In genomic region chr2:183192343-183192742, GRCh38 we compare ENCODE assay signal across 27 cellular contexts.
"Had no signal": no experiment of that assay in that cellular context is flagged by ENCODE, and none has a peak within 500 bp of the region (broad histone marks: within the 10 kb centered on the region; RNA-seq: fewer than 3 reads in every experiment).

No MANE protein-coding gene starts in this region.

- H3K36me3 ChIP-seq: thyroid gland, uterus had no signal

- H3K4me3 ChIP-seq: stomach, suprapubic skin, testis, thoracic aorta, thyroid gland, tibial artery, tibial nerve, transverse colon, upper lobe of left lung, upper lobe of right lung, uterus, vagina had no signal

- ATAC-seq: stimulated activated effector memory CD8-positive, alpha-beta T cell treated with anti-CD3 and anti-CD28 coated beads, Interleukin-12 subunit alpha, Interleukin-12 subunit beta, amount 100 ng/mL, for 72 hours; stimulated activated memory B cell treated with anti-CD40 and anti-IgM and Interleukin-4, amounts not matched to agents 10 μg/mL and 1 μg/mL and 100 μg/mL, for 72 hours; stimulated activated naive B cell treated with anti-CD40 and anti-IgM and Interleukin-4, amounts not matched to agents 10 μg/mL and 1 μg/mL and 100 μg/mL, for 72 hours; stimulated activated naive CD8-positive, alpha-beta T cell treated with anti-CD3 and anti-CD28 coated beads, Interleukin-15, amount 100 ng/mL, for 72 hours; stimulated activated naive CD8-positive, alpha-beta T cell treated with anti-CD3 and anti-CD28 coated beads, Interleukin-15, Interleukin-2, amounts not matched to agents 100 U/mL and 50 U/mL, for 24 hours; upper lobe of right lung had no signal

- H3K9me3 ChIP-seq: stomach, suprapubic skin, testis, thoracic aorta, thyroid gland, tibial artery, tibial nerve, transverse colon, upper lobe of left lung, upper lobe of right lung, uterus, vagina had no signal

- H3K27me3 ChIP-seq: stomach, suprapubic skin, testis, thyroid gland, tibial artery, tibial nerve, transverse colon, upper lobe of left lung, upper lobe of right lung, uterus, vagina had no signal

- DNase-seq: stimulated activated CD4-positive, alpha-beta T cell treated with anti-CD3 and anti-CD28 coated beads, Interleukin-2, amount 100 ng/mL, for 48 hours; stimulated activated CD4-positive, alpha-beta T cell treated with anti-CD3 and anti-CD28 coated beads, Interleukin-4, amount 100 ng/mL, for 1 hour; stimulated activated CD4-positive, alpha-beta T cell treated with anti-CD3 and anti-CD28 coated beads, Interleukin-4, amount 100 ng/mL, for 24 hours; stimulated activated CD4-positive, alpha-beta T cell treated with anti-CD3 and anti-CD28 coated beads, Interleukin-4, amount 100 ng/mL, for 4 hours; stimulated activated CD8-positive, alpha-beta memory T cell treated with anti-CD3 and anti-CD28 coated beads, Interleukin-4, amount 100 ng/mL, for 48 hours; stimulated activated naive B cell treated with anti-CD40 and anti-IgM and Interleukin-4, amounts not matched to agents 10 μg/mL and 1 μg/mL and 100 μg/mL, for 72 hours; stimulated activated naive CD4-positive, alpha-beta T cell; stimulated activated naive CD4-positive, alpha-beta T cell treated with Interleukin-2 at 50 U/mL for 16 hours; stimulated activated naive CD8-positive, alpha-beta T cell treated with anti-CD3 and anti-CD28 coated beads, Interleukin-15, amount 100 ng/mL, for 72 hours; stimulated activated naive CD8-positive, alpha-beta T cell treated with anti-CD3 and anti-CD28 coated beads, Interleukin-15, Interleukin-2, amounts not matched to agents 100 U/mL and 50 U/mL, for 24 hours; stomach; substantia nigra; testis; thyroid gland; tibial artery; transverse colon; trophoblast cell; upper lobe of left lung; upper lobe of right lung; uterus had no signal

- FAIRE-seq: urothelium cell line had no signal

- H3K27ac ChIP-seq: stomach, suprapubic skin, testis, thoracic aorta, thyroid gland, tibial artery, tibial nerve, transverse colon, upper lobe of left lung, upper lobe of right lung, uterus, vagina had no signal

- H3K4me1 ChIP-seq: stomach, suprapubic skin, testis, thyroid gland, tibial artery, tibial nerve, transverse colon, upper lobe of left lung, upper lobe of right lung, uterus, vagina had no signal
